7 cellular contexts compared by ENCODE assay signal in genomic region chrX:80229626-80230025, GRCh38.
"Had no signal": no experiment of that assay in that cellular context is flagged by ENCODE, and none has a peak within 500 bp of the region (broad histone marks: within the 10 kb centered on the region; RNA-seq: fewer than 3 reads in every experiment).

No MANE protein-coding gene starts in this region.

- FAIRE-seq: G401.6, GM12878, GM12891, GM12892, GM19239 had no signal

- ATAC-seq: GM12878 had no signal

- H3K4me3 ChIP-seq: GM12878 had no signal

- DNase-seq: GDM1, GF-D8 had no signal
